In the genomic region with DNA sequence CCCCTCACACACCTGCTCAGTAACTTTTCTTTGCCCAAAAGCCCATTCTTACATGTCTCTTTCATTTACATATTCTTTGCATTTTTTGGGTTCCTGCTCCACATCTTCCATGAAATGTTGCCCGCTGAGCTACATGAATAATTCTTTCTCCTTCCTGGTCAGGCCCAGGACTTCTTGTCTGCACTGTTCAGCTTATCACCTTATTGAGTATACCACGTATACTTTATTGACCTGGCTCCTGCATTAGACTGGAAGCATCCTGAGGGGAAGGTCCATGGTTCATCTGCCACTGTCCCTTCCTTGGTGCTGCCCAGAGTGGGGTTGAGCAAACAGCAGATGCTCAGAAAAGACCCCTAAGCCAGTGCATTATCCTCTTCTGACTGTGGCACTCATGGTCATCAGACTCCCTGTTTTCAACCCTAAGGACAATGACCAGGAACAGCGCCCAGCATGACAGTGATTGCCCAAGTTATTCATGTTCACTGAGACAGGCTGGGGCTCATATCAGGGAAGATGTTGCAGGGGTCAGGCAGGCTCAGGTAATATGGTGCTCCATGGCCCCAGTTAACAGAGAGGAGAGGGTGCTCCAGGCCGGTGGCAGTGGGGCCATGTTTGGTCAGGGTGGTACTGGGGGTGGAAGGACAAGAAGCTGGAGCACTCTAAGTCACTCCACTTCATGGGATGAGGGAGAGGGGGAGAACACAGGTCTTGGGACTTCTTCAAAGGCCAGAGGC, we compare ENCODE assay signal across 10 cellular contexts. TPM values are rescaled to one million over a fixed set of nuclear protein-coding genes. Genes with fewer than 3 reads are reported as not detected.
"Had no signal": no experiment of that assay in that cellular context is flagged by ENCODE, and none has a peak within 500 bp of the region (broad histone marks: within the 10 kb centered on the region; RNA-seq: fewer than 3 reads in every experiment).

No MANE protein-coding gene starts in this region.

- FAIRE-seq: K562 had no signal

- H2AFZ ChIP-seq: GM23248 had no signal

- H3K9ac ChIP-seq: GM23248 had no signal

- H3K4me3 ChIP-seq: GM23248, HAP-1, K562 had no signal

- H3K4me1 ChIP-seq: HAP-1 had no signal

- DNase-seq: GM23248, GOT3, H7, HFFc6, IMR-90 had no signal

- H3K9me3 ChIP-seq: HAP-1 had no signal

- ATAC-seq: HCT116, K562 had no signal

- H3K27ac ChIP-seq: GM23248, HL-60 had no signal

- H3K36me3 ChIP-seq: HAP-1 had no signal

RNA-seq across cellular contexts. Expression of a gene that starts 7.7 kb away (rescaled TPM):
- total RNA-seq: GM23248, H4, HFFc6 had no signal
- polyA plus RNA-seq: GM23248, IMR-90, K562 had no signal
